26 cellular contexts compared by ENCODE assay signal in the genomic region with DNA sequence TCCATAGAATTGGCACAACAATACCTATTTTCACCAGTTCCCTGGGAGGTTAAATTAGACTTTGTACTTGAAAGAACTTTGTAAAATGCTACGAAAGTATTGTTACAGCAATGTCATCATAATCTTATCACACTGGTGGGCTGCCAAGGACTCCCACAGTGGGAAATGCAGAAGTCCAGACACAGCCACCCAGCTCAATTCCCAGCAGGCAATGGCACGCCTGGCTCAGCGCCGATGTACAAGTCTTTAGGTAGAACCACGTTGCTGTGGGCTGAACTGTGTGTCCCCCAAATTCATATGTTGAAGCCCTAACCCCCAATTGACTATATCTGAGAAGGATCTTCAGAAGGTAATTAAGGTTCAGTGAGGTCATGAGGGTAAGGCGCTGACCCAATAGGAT. TPM values are rescaled to one million over a fixed set of nuclear protein-coding genes. Genes with fewer than 3 reads are reported as not detected.
A peak's percentile ranks its signal among the peaks of the same experiment; 100 is the strongest.
DNase-seq lines count a peak whose midpoint lies in the region; ATAC-seq, FAIRE-seq and TF ChIP-seq lines count a peak whose summit lies in the region.
"Had no signal": no experiment of that assay in that cellular context is flagged by ENCODE, and none has a peak within 500 bp of the region (broad histone marks: within the 10 kb centered on the region; RNA-seq: fewer than 3 reads in every experiment).

No MANE protein-coding gene starts in this region.

- peak overlapping the region; percentile 77 for H3K27ac Mint-ChIP-seq in MCF 10A (ENCODE audit: low read depth, unreplicated experiment)
- H3K27ac Mint-ChIP-seq: CD4-positive, alpha-beta T cell had no signal

- no peaks in the 10 kb centered on the region for H3K4me1 ChIP-seq in breast epithelium
- H3K4me1 ChIP-seq in HepG2 (ENCODE audit: insufficient read depth, low read length): peaks cover 55% of the 10 kb centered on the region
- peaks cover 17 to 28% of the 10 kb centered on the region in 2 donors for H3K4me1 ChIP-seq in thyroid gland
- H3K4me1 ChIP-seq: BE2C; BLaER1 treated with 17β-estradiol and CSF1 and Interleukin-3, amounts not matched to agents 10 nM and 100 nM had no signal

- no TSS peak for BruUV-seq in MCF 10A (replicated peaks; lab: Mats Ljungman, UMichigan)
- no TSS peak for BruUV-seq in HepG2 (replicated peaks; lab: Mats Ljungman, UMichigan)

- H3K36me3 ChIP-seq in breast epithelium (no peaks in the 10 kb centered on the region), HepG2 (replicated peaks in 1 of 2; ENCODE audit: control insufficient read depth in 1 of 2, insufficient read depth in 2 of 2, low read length in 2 of 2) (peaks cover 4 to 18% of the 10 kb centered on the region in 2 experiments; a peak in 4 of 5 replicates), thyroid gland (peaks cover 12 to 14% of the 10 kb centered on the region in 2 donors)
- H3K36me3 ChIP-seq: BE2C had no signal

- DNase-seq in MCF 10A (ENCODE audit: unreplicated experiment) (no peak), breast epithelium (ENCODE audit: low spot score in 2 of 2) (no peak), HepG2 (ENCODE audit: low spot score) (no peak), thyroid gland (no peak), occipital lobe (lab: John Stamatoyannopoulos, UW) (no peak), activated gamma-delta T cell (lab: John Stamatoyannopoulos, UW) (no peak)
- DNase-seq: 8988T; ACHN; AML-193; BE2C; CD4-positive, alpha-beta T cell; CD8-positive, alpha-beta memory T cell; DMS 273 treated with DMSO at 0.1 percent for 48 hours; DMS79; EL; GDM1; GM23248; H7 had no signal

- no peaks in the 10 kb centered on the region for H3K9me3 Mint-ChIP-seq in MCF 10A (ENCODE audit: unreplicated experiment)
- H3K9me3 Mint-ChIP-seq: CD4-positive, alpha-beta T cell; CD8-positive, alpha-beta memory T cell had no signal

- no peak for TF ChIP-seq RAD21 in HepG2 (CRISPR knock-in tag; IDR thresholded peaks at IDR 0.05)

- CTCF ChIA-PET in MCF 10A (lab: Yijun Ruan, JAX): interaction anchor here (1.1 to 1.2 kb wide), 2 partner anchors 21 to 26 kb away, joined by 3 to 7 read pairs; no protein-coding TSS in a partner anchor
- CTCF ChIA-PET in HepG2 (lab: Yijun Ruan, JAX; ENCODE audit: low intra/inter-chr PET ratio, low total read pairs): no interaction called here

- H3K4me3 Mint-ChIP-seq in MCF 10A (ENCODE audit: unreplicated experiment): no peak overlapping the region
- H3K4me3 Mint-ChIP-seq: CD14-positive monocyte; CD4-positive, alpha-beta T cell; CD8-positive, alpha-beta memory T cell had no signal

- no peak for TF ChIP-seq EP300 in HepG2 (IDR thresholded peaks at IDR 0.05; ENCODE audit: low read depth in 2 of 2, low read length in 2 of 2)
- no peak for TF ChIP-seq EP300 in HepG2 (CRISPR knock-in tag; IDR thresholded peaks at IDR 0.05; ENCODE audit: borderline replicate concordance)

- no peak for TF ChIP-seq CTCF in MCF 10A (IDR thresholded peaks at IDR 0.05; ENCODE audit: unreplicated experiment)
- TF ChIP-seq CTCF in breast epithelium (IDR thresholded peaks at IDR 0.05): no peak
- TF ChIP-seq CTCF in HepG2 (CRISPR knock-in tag; IDR thresholded peaks at IDR 0.05): no peak
- no peak for TF ChIP-seq CTCF in thyroid gland (IDR thresholded peaks at IDR 0.05)

- intact Hi-C loops in MCF 10A (cut with micrococcal nuclease) (no loop called here), breast epithelium (cut with DNase I; ENCODE audit: low total_unique reads) (no loop called here), HepG2 (cut with micrococcal nuclease; ENCODE audit: unreplicated experiment) (no loop called here), thyroid gland (cut with DNase I) (no loop called here)

- H3K4me3 ChIP-seq in breast epithelium: no peak overlapping the region
- no peak overlapping the region for H3K4me3 ChIP-seq in HepG2 (replicated peaks in 1 of 3; ENCODE audit: insufficient read depth in 1 of 3, low read depth in 2 of 3, low read length in 3 of 3)
- H3K4me3 ChIP-seq in thyroid gland (replicated peaks in 1 of 3): no peak overlapping the region
- H3K4me3 ChIP-seq: A549; BLaER1 treated with 17β-estradiol and CSF1 and Interleukin-3, amounts not matched to agents 10 nM and 100 nM; GM12878; GM23248 had no signal

- H2AFZ ChIP-seq in HepG2 (ENCODE audit: low read length): no peak overlapping the region
- H2AFZ ChIP-seq: GM23248 had no signal

- H3K27ac ChIP-seq in breast epithelium: no peak overlapping the region
- H3K27ac ChIP-seq in HepG2 (ENCODE audit: extremely low read length, insufficient read depth, low read length): no peak overlapping the region
- H3K27ac ChIP-seq in thyroid gland: peak overlapping the region in 2 of 3 donors; percentile 18 to 21
- H3K27ac ChIP-seq: A549; BLaER1 treated with 17β-estradiol and CSF1 and Interleukin-3, amounts not matched to agents 10 nM and 100 nM; GM23248 had no signal

- H3K9ac ChIP-seq in HepG2 (ENCODE audit: insufficient read depth, low read depth, low read length): no peak overlapping the region
- H3K9ac ChIP-seq: BLaER1 treated with 17β-estradiol and CSF1 and Interleukin-3, amounts not matched to agents 10 nM and 100 nM; GM23248 had no signal

- no peak for FAIRE-seq in HepG2 (lab: Jason Lieb, UNC)
- FAIRE-seq: A549, D721Med, GM12878, GM19239, H1 had no signal

- no peak overlapping the region for H3K4me2 ChIP-seq in HepG2 (ENCODE audit: low read depth, low read length)
- H3K4me2 ChIP-seq: BLaER1 treated with 17β-estradiol and CSF1 and Interleukin-3, amounts not matched to agents 10 nM and 100 nM had no signal

- H3K79me2 ChIP-seq in HepG2 (ENCODE audit: insufficient read depth, low read length): peaks cover 9% of the 10 kb centered on the region

- WGBS in HepG2 (ENCODE audit: low lambda C conversion rate): 95% methylated on average over 6 of the region's 6 CpGs
- WGBS in thyroid gland, 2 donors: 87 to 95% methylated on average over 6 of the region's 6 CpGs

- ATAC-seq in HepG2: no peak
- ATAC-seq: A549, GM12878, HCT116 had no signal

- in situ Hi-C loops in HepG2 (cut with HindIII; ENCODE audit: extremely low pct_ligation_motif_present, low pct_unique_long_range_greater_than_20kb): no loop called here

- H3K27me3 ChIP-seq in breast epithelium: no peaks in the 10 kb centered on the region
- H3K27me3 ChIP-seq in HepG2 (ENCODE audit: control insufficient read depth in 1 of 2, insufficient read depth in 2 of 2, low read length in 2 of 2): no peaks in the 10 kb centered on the region
- no peaks in the 10 kb centered on the region for H3K27me3 ChIP-seq in thyroid gland
- H3K27me3 ChIP-seq: BE2C; BLaER1 treated with 17β-estradiol and CSF1 and Interleukin-3, amounts not matched to agents 10 nM and 100 nM had no signal

- peaks cover 24% of the 10 kb centered on the region for H3K36me3 Mint-ChIP-seq in MCF 10A (ENCODE audit: insufficient read depth, unreplicated experiment)
- H3K36me3 Mint-ChIP-seq: CD14-positive monocyte had no signal

- no peaks in the 10 kb centered on the region for H4K20me1 ChIP-seq in HepG2 (ENCODE audit: insufficient read depth, low read length)

- H3K9me3 ChIP-seq in breast epithelium (no peaks in the 10 kb centered on the region), HepG2 (ENCODE audit: low read length) (no peaks in the 10 kb centered on the region), thyroid gland (no peaks in the 10 kb centered on the region)
- H3K9me3 ChIP-seq: A549, BE2C had no signal

- POLR2A ChIA-PET in MCF 10A (lab: Yijun Ruan, JAX) (interaction anchor here (0.6 to 0.7 kb wide), 2 partner anchors 30 to 31 kb away, joined by 3 to 4 read pairs; no protein-coding TSS in a partner anchor), HepG2 (lab: Yijun Ruan, JAX) (no interaction called here)

- no peak for TF ChIP-seq POLR2A in breast epithelium (IDR thresholded peaks at IDR 0.05)
- no peak for TF ChIP-seq POLR2A in HepG2 (IDR thresholded peaks at IDR 0.05; ENCODE audit: insufficient read depth in 1 of 2, low read depth in 2 of 2, low read length in 2 of 2)
- TF ChIP-seq POLR2A in thyroid gland (IDR thresholded peaks at IDR 0.05): no peak

- H3K4me1 Mint-ChIP-seq in MCF 10A (ENCODE audit: insufficient read depth, unreplicated experiment): peaks cover 13% of the 10 kb centered on the region
- H3K4me1 Mint-ChIP-seq: CD14-positive monocyte; CD8-positive, alpha-beta memory T cell had no signal

- no peaks in the 10 kb centered on the region for H3K27me3 Mint-ChIP-seq in MCF 10A (ENCODE audit: insufficient read depth, unreplicated experiment)
- H3K27me3 Mint-ChIP-seq: CD4-positive, alpha-beta T cell had no signal

TF ChIP-seq in HepG2, 621 proteins besides CTCF, POLR2A, EP300 and RAD21:
- TF ChIP-seq ZMAT3 (CRISPR knock-in tag; conservative IDR thresholded peaks at IDR 0.05): no peak
- no peak for TF ChIP-seq HCFC1 (IDR thresholded peaks at IDR 0.05; ENCODE audit: low read depth, low read length)
- TF ChIP-seq ZNF331 (CRISPR knock-in tag; IDR thresholded peaks at IDR 0.05): no peak
- no peak for TF ChIP-seq ZNF543 (CRISPR knock-in tag; IDR thresholded peaks at IDR 0.05)
- TF ChIP-seq MAFF (IDR thresholded peaks at IDR 0.05; ENCODE audit: low read depth, low read length): 0 out of 2 replicates have a peak, but pooled peaks have one; percentile 5

RNA-seq across cellular contexts. Expression of a gene that starts 12.3 kb away (rescaled TPM):
- total RNA-seq in MCF 10A (2022) (25.7 and 29.4 TPM in 2 replicates), breast epithelium (10 to 100 TPM; 16.6 to 71.3 (median 51.5) TPM), HepG2 (2016; rRNA removed; fragmentation: Illumina TruSeq; extraction: Trizol) (23.7 and 37.3 TPM in 2 replicates), thyroid gland (100 to 1,000 TPM in 2 of 4 donors, 10 to 100 TPM in 2; 84.0 to 130 (median 101) TPM), occipital lobe (1.2 TPM)
- 7.8 and 10.0 TPM in 2 replicates for total RNA-seq in HepG2 (2016; cell fraction: cytosol; rRNA removed; fragmentation: Illumina TruSeq; extraction: Trizol; ENCODE audit: low read depth)
- 22.8 and 32.5 TPM in 2 replicates for total RNA-seq in HepG2 (2016; cell fraction: insoluble cytoplasmic fraction; rRNA removed; fragmentation: Illumina TruSeq; extraction: Trizol)
- total RNA-seq in HepG2 (2016; cell fraction: membrane; rRNA removed; fragmentation: Illumina TruSeq; extraction: Trizol): 18.9 and 21.8 TPM in 2 replicates
- total RNA-seq in HepG2 (2016; cell fraction: nucleus; rRNA removed; fragmentation: Illumina TruSeq; extraction: Trizol): 39.3 and 39.5 TPM in 2 replicates
- polyA plus RNA-seq in HepG2 (2011; rRNA removed): 13.7 and 15.7 TPM in 2 replicates
- 7.3 and 7.9 TPM in 2 replicates for polyA plus RNA-seq in HepG2 (2011; cell fraction: cytosol; rRNA removed)
- 17.4 and 19.9 TPM in 2 replicates for polyA plus RNA-seq in HepG2 (2011; cell fraction: nucleus; rRNA removed)
- polyA plus RNA-seq in HepG2 (2012): 7.0 and 10.2 TPM in 2 replicates
- 1.7 and 1.8 TPM in 2 replicates for polyA plus RNA-seq in HepG2 (2016; cell fraction: cytosol; fragmentation: Illumina TruSeq; extraction: Trizol; ENCODE audit: low read depth)
- 23.1 and 25.5 TPM in 2 replicates for polyA plus RNA-seq in HepG2 (2016; cell fraction: insoluble cytoplasmic fraction; fragmentation: Illumina TruSeq; extraction: Trizol; ENCODE audit: low read depth)
- polyA plus RNA-seq in HepG2 (2016; cell fraction: membrane; fragmentation: Illumina TruSeq; extraction: Trizol; ENCODE audit: low read depth): 4.2 TPM in 2 replicates
- polyA plus RNA-seq in HepG2 (2016; cell fraction: nucleus; fragmentation: Illumina TruSeq; extraction: Trizol; ENCODE audit: insufficient read depth, low read depth): 35.8 and 37.1 TPM in 2 replicates
- polyA minus RNA-seq in HepG2 (2011; rRNA and poly(A)+ RNA removed; ENCODE audit: low replicate concordance): 23.1 and 52.1 TPM in 2 replicates
- polyA minus RNA-seq in HepG2 (2011; cell fraction: cytosol; rRNA and poly(A)+ RNA removed): 10.5 and 13.8 TPM in 2 replicates
- polyA minus RNA-seq in HepG2 (2011; cell fraction: nucleus; rRNA and poly(A)+ RNA removed): 52.0 and 54.7 TPM in 2 replicates
- total RNA-seq: GM23248 had no signal
- polyA plus RNA-seq: CD14-positive monocyte, GM23248 had no signal

Comparison
In these comparisons a context has a peak if more than half of its experiments do, and no peak if none do; other contexts are left out.
1. H3K27ac ChIP-seq: peak in thyroid gland (2 of 3); none in breast epithelium (0 of 2) and HepG2 (single experiment).